In genomic region chr21:15257646-15258045, GRCh38 we compare ENCODE assay signal across 33 cellular contexts.
"Had no signal": no experiment of that assay in that cellular context is flagged by ENCODE, and none has a peak within 500 bp of the region (broad histone marks: within the 10 kb centered on the region; RNA-seq: fewer than 3 reads in every experiment).

No MANE protein-coding gene starts in this region.

- H3K27me3 ChIP-seq: adrenal gland, ascending aorta, breast epithelium, cardiac muscle cell, colonic mucosa, esophagus squamous epithelium had no signal

- H3K4me3 ChIP-seq: adrenal gland, ascending aorta, breast epithelium, cardiac muscle cell, colonic mucosa, esophagus squamous epithelium had no signal

- FAIRE-seq: endometrium, endothelial cell of umbilical vein, frontal cortex had no signal

- ATAC-seq: activated CD4-positive, alpha-beta T cell treated with anti-CD3 and anti-CD28 coated beads for 36 hours; activated CD8-positive, alpha-beta memory T cell treated with anti-CD3 and anti-CD28 coated beads, Interleukin-2, amount 10 ng/mL, durations not matched to agents 7 days and 5 days; activated CD8-positive, alpha-beta T cell treated with anti-CD3 and anti-CD28 coated beads, Interleukin-2, amount 10 ng/mL, durations not matched to agents 7 days and 5 days; activated naive CD8-positive, alpha-beta T cell treated with anti-CD3 and anti-CD28 coated beads, Interleukin-2, amount 50 U/mL, for 24 hours had no signal

- H3K9me3 ChIP-seq: adrenal gland, ascending aorta, breast epithelium, colonic mucosa, esophagus squamous epithelium had no signal

- H3K27me3 Mint-ChIP-seq: activated CD4-positive, alpha-beta memory T cell treated with anti-CD3 and anti-CD28 coated beads for 36 hours; activated CD4-positive, alpha-beta T cell treated with anti-CD3 and anti-CD28 coated beads for 36 hours; activated CD8-positive, alpha-beta memory T cell treated with anti-CD3 and anti-CD28 coated beads, Interleukin-2, amount 10 ng/mL, durations not matched to agents 7 days and 5 days; activated naive CD4-positive, alpha-beta T cell treated with anti-CD3 and anti-CD28 coated beads, Interleukin-2, amount 50 U/mL, for 24 hours; activated naive CD8-positive, alpha-beta T cell treated with anti-CD3 and anti-CD28 coated beads for 36 hours; brain had no signal

- H3K27ac Mint-ChIP-seq: activated CD4-positive, alpha-beta memory T cell treated with anti-CD3 and anti-CD28 coated beads for 36 hours; activated CD4-positive, alpha-beta T cell treated with anti-CD3 and anti-CD28 coated beads for 36 hours; activated CD4-positive, alpha-beta T cell treated with anti-CD3 and anti-CD28 coated beads, Interleukin-2, amount 10 ng/mL, durations not matched to agents 24 days and 14 days; activated CD8-positive, alpha-beta memory T cell treated with anti-CD3 and anti-CD28 coated beads, Interleukin-2, amount 10 ng/mL, durations not matched to agents 7 days and 5 days; activated CD8-positive, alpha-beta T cell treated with anti-CD3 and anti-CD28 coated beads, Interleukin-2, amount 10 ng/mL, durations not matched to agents 7 days and 5 days; activated naive CD4-positive, alpha-beta T cell treated with anti-CD3 and anti-CD28 coated beads for 36 hours; activated naive CD4-positive, alpha-beta T cell treated with anti-CD3 and anti-CD28 coated beads, Interleukin-2, amount 50 U/mL, for 24 hours; activated naive CD8-positive, alpha-beta T cell treated with anti-CD3 and anti-CD28 coated beads for 36 hours; activated naive CD8-positive, alpha-beta T cell treated with anti-CD3 and anti-CD28 coated beads, Interleukin-2, amount 50 U/mL, for 24 hours; activated T-helper 1 cell treated with anti-CD3 and anti-CD28 coated beads, Interleukin-12 subunit alpha, Interleukin-12 subunit beta, Interleukin-2, Interleukin-4 antibody, amounts not matched to agents 30 ng/mL and 10 ng/mL and 1 ng/mL, durations not matched to agents 14 hours and 24 hours and 36 hours; activated T-helper 2 cell treated with anti-CD3 and anti-CD28 coated beads, Interferon-gamma antibody, Interleukin-2, Interleukin-4, amounts not matched to agents 10 μg/mL and 5 μg/mL and 100 μg/mL, durations not matched to agents 14 hours and 24 hours and 36 hours had no signal

- H3K9me3 Mint-ChIP-seq: activated CD4-positive, alpha-beta memory T cell treated with anti-CD3 and anti-CD28 coated beads for 36 hours; activated CD4-positive, alpha-beta T cell treated with anti-CD3 and anti-CD28 coated beads, Interleukin-2, amount 10 ng/mL, durations not matched to agents 24 days and 14 days; activated naive CD4-positive, alpha-beta T cell treated with anti-CD3 and anti-CD28 coated beads for 36 hours; activated naive CD4-positive, alpha-beta T cell treated with anti-CD3 and anti-CD28 coated beads, Interleukin-2, amount 50 U/mL, for 24 hours; activated naive CD8-positive, alpha-beta T cell treated with anti-CD3 and anti-CD28 coated beads for 36 hours; activated naive CD8-positive, alpha-beta T cell treated with anti-CD3 and anti-CD28 coated beads, Interleukin-2, amount 50 U/mL, for 24 hours; activated T-helper 1 cell treated with anti-CD3 and anti-CD28 coated beads, Interleukin-12 subunit alpha, Interleukin-12 subunit beta, Interleukin-2, Interleukin-4 antibody, amounts not matched to agents 30 ng/mL and 10 ng/mL and 1 ng/mL, durations not matched to agents 14 hours and 24 hours and 36 hours; activated T-helper 2 cell treated with anti-CD3 and anti-CD28 coated beads, Interferon-gamma antibody, Interleukin-2, Interleukin-4, amounts not matched to agents 10 μg/mL and 5 μg/mL and 100 μg/mL, durations not matched to agents 14 hours and 24 hours and 36 hours had no signal

- H3K4me3 Mint-ChIP-seq: activated CD4-positive, alpha-beta memory T cell treated with anti-CD3 and anti-CD28 coated beads for 36 hours; activated CD4-positive, alpha-beta T cell treated with anti-CD3 and anti-CD28 coated beads for 36 hours; activated CD4-positive, alpha-beta T cell treated with anti-CD3 and anti-CD28 coated beads, Interleukin-2, amount 10 ng/mL, durations not matched to agents 24 days and 14 days; activated CD8-positive, alpha-beta memory T cell treated with anti-CD3 and anti-CD28 coated beads, Interleukin-2, amount 10 ng/mL, durations not matched to agents 7 days and 5 days; activated CD8-positive, alpha-beta T cell treated with anti-CD3 and anti-CD28 coated beads, Interleukin-2, amount 10 ng/mL, durations not matched to agents 7 days and 5 days; activated naive CD4-positive, alpha-beta T cell treated with anti-CD3 and anti-CD28 coated beads for 36 hours; activated naive CD4-positive, alpha-beta T cell treated with anti-CD3 and anti-CD28 coated beads, Interleukin-2, amount 50 U/mL, for 24 hours; activated naive CD8-positive, alpha-beta T cell treated with anti-CD3 and anti-CD28 coated beads for 36 hours; activated naive CD8-positive, alpha-beta T cell treated with anti-CD3 and anti-CD28 coated beads, Interleukin-2, amount 50 U/mL, for 24 hours; activated T-helper 1 cell treated with anti-CD3 and anti-CD28 coated beads, Interleukin-12 subunit alpha, Interleukin-12 subunit beta, Interleukin-2, Interleukin-4 antibody, amounts not matched to agents 30 ng/mL and 10 ng/mL and 1 ng/mL, durations not matched to agents 14 hours and 24 hours and 36 hours; brain had no signal

- H3K27ac ChIP-seq: adrenal gland, ascending aorta, breast epithelium, cardiac muscle cell, colonic mucosa, epithelial cell of prostate, esophagus squamous epithelium had no signal

- H3K4me1 Mint-ChIP-seq: activated CD4-positive, alpha-beta T cell treated with anti-CD3 and anti-CD28 coated beads for 36 hours; activated CD4-positive, alpha-beta T cell treated with anti-CD3 and anti-CD28 coated beads, Interleukin-2, amount 10 ng/mL, durations not matched to agents 24 days and 14 days; activated CD8-positive, alpha-beta memory T cell treated with anti-CD3 and anti-CD28 coated beads, Interleukin-2, amount 10 ng/mL, durations not matched to agents 7 days and 5 days; activated naive CD4-positive, alpha-beta T cell treated with anti-CD3 and anti-CD28 coated beads, Interleukin-2, amount 50 U/mL, for 24 hours; activated naive CD8-positive, alpha-beta T cell treated with anti-CD3 and anti-CD28 coated beads for 36 hours; activated naive CD8-positive, alpha-beta T cell treated with anti-CD3 and anti-CD28 coated beads, Interleukin-2, amount 50 U/mL, for 24 hours had no signal

- H3K36me3 ChIP-seq: adrenal gland, ascending aorta, breast epithelium, cardiac muscle cell, colonic mucosa, esophagus squamous epithelium had no signal

- DNase-seq: activated CD4-positive, alpha-beta memory T cell treated with anti-CD3 and anti-CD28 coated beads for 36 hours; activated CD4-positive, alpha-beta T cell treated with anti-CD3 and anti-CD28 coated beads for 36 hours; activated CD4-positive, alpha-beta T cell treated with anti-CD3 and anti-CD28 coated beads, Interleukin-2, amount 10 ng/mL, durations not matched to agents 24 days and 14 days; activated CD4-positive, CD25-positive, alpha-beta regulatory T cell; activated CD4-positive, CD25-positive, alpha-beta regulatory T cell treated with anti-CD3 and anti-CD28 coated beads, Interleukin-2, amount 50 U/mL, for 72 hours; activated CD8-positive, alpha-beta memory T cell treated with anti-CD3 and anti-CD28 coated beads, Interleukin-2, amount 10 ng/mL, durations not matched to agents 7 days and 5 days; activated CD8-positive, alpha-beta memory T cell treated with anti-CD3 and anti-CD28 coated beads, Interleukin-2, amount 50 U/mL, for 4 hours; activated CD8-positive, alpha-beta T cell treated with anti-CD3 and anti-CD28 coated beads, Interleukin-2, amount 10 ng/mL, durations not matched to agents 7 days and 5 days; activated effector memory CD4-positive, alpha-beta T cell treated with anti-CD3 and anti-CD28 coated beads, Interleukin-2, amount 50 U/mL, for 16 hours; activated naive CD4-positive, alpha-beta T cell treated with anti-CD3 and anti-CD28 coated beads for 36 hours; activated naive CD8-positive, alpha-beta T cell treated with anti-CD3 and anti-CD28 coated beads for 36 hours; activated naive CD8-positive, alpha-beta T cell treated with anti-CD3 and anti-CD28 coated beads, Interleukin-2, amount 50 U/mL, for 24 hours; activated T-cell treated with anti-CD3 and anti-CD28 coated beads, Interleukin-2, amount 50 U/mL, for 1 hour; activated T-cell treated with anti-CD3 and anti-CD28 coated beads, Interleukin-2, amount 50 U/mL, for 48 hours; adrenal gland; central memory CD4-positive, alpha-beta T cell; cerebellar nuclear complex; colonic mucosa; effector CD8-positive, alpha-beta T cell; esophagus squamous epithelium; head of caudate nucleus; T-helper 2 cell had no signal

- H3K4me1 ChIP-seq: adrenal gland, ascending aorta, breast epithelium, colonic mucosa, esophagus squamous epithelium had no signal

- H3K36me3 Mint-ChIP-seq: activated CD4-positive, alpha-beta memory T cell treated with anti-CD3 and anti-CD28 coated beads for 36 hours; activated CD8-positive, alpha-beta memory T cell treated with anti-CD3 and anti-CD28 coated beads, Interleukin-2, amount 10 ng/mL, durations not matched to agents 7 days and 5 days; activated naive CD4-positive, alpha-beta T cell treated with anti-CD3 and anti-CD28 coated beads, Interleukin-2, amount 50 U/mL, for 24 hours; activated naive CD8-positive, alpha-beta T cell treated with anti-CD3 and anti-CD28 coated beads for 36 hours; brain had no signal
